13 cellular contexts compared by ENCODE assay signal in genomic region chr9:18493361-18494015, GRCh38. TPM values are rescaled to one million over a fixed set of nuclear protein-coding genes. Genes with fewer than 3 reads are reported as not detected.
DNase-seq lines count a peak whose midpoint lies in the region; ATAC-seq and TF ChIP-seq lines count a peak whose summit lies in the region.
"Had no signal": no experiment of that assay in that cellular context is flagged by ENCODE, and none has a peak within 500 bp of the region (broad histone marks: within the 10 kb centered on the region; RNA-seq: fewer than 3 reads in every experiment).

No MANE protein-coding gene starts in this region.

- H3K4me3 ChIP-seq in ACC112 (ENCODE audit: low read depth, low read length) (peak overlapping the region; percentile 17; the same call in 1 of the 2 replicates), foreskin fibroblast (ENCODE audit: low read depth in 1 of 2, low read length in 2 of 2) (no peak overlapping the region), tibial nerve (no peak overlapping the region)
- H3K4me3 ChIP-seq: coronary artery, pancreas had no signal

- peaks cover 9% of the 10 kb centered on the region; the same call in 1 of the 2 replicates for H3K36me3 ChIP-seq in ACC112 (ENCODE audit: insufficient read depth, low read length)
- no peaks in the 10 kb centered on the region for H3K36me3 ChIP-seq in tibial nerve
- H3K36me3 ChIP-seq: pancreas had no signal

- DNase-seq in HFFc6 (peak; percentile 55), WTC11 (ENCODE audit: low spot score) (no peak), foreskin fibroblast (peak; percentile 72 to 86), foreskin melanocyte (no peak), tibial nerve (ENCODE audit: low spot score in 2 of 2) (no peak), activated T-cell treated with anti-CD3 and anti-CD28 coated beads for 4 hours (no peak)
- DNase-seq in activated CD4-positive, alpha-beta T cell treated with anti-CD3 and anti-CD28 coated beads for 48 hours = no peak
- DNase-seq: activated CD4-positive, CD25-positive, alpha-beta regulatory T cell; activated CD8-positive, alpha-beta memory T cell treated with anti-CD3 and anti-CD28 coated beads, Interleukin-2, amount 50 U/mL, for 48 hours; activated naive CD8-positive, alpha-beta T cell treated with anti-CD3 and anti-CD28 coated beads for 36 hours; pancreas had no signal

- POLR2A ChIA-PET in WTC11 (lab: Charles Lee) = no interaction called here

- H3K9me3 Mint-ChIP-seq in HFFc6 (no peaks in the 10 kb centered on the region), WTC11 (no peaks in the 10 kb centered on the region)
- H3K9me3 Mint-ChIP-seq: activated naive CD8-positive, alpha-beta T cell treated with anti-CD3 and anti-CD28 coated beads for 36 hours had no signal

- peak overlapping the region; percentile 61 for H3K4me3 Mint-ChIP-seq in HFFc6
- H3K4me3 Mint-ChIP-seq in WTC11 = no peak overlapping the region
- H3K4me3 Mint-ChIP-seq: activated naive CD8-positive, alpha-beta T cell treated with anti-CD3 and anti-CD28 coated beads for 36 hours had no signal

- no peaks in the 10 kb centered on the region for H3K27me3 Mint-ChIP-seq in HFFc6 (ENCODE audit: insufficient read depth)
- H3K27me3 Mint-ChIP-seq in WTC11 (ENCODE audit: low read depth) = no peaks in the 10 kb centered on the region

- H3K27ac Mint-ChIP-seq in HFFc6 = no peak overlapping the region
- H3K27ac Mint-ChIP-seq in WTC11 = peak overlapping the region; percentile 11; the same call in 1 of the 2 replicates
- H3K27ac Mint-ChIP-seq: activated naive CD8-positive, alpha-beta T cell treated with anti-CD3 and anti-CD28 coated beads for 36 hours had no signal

- TF ChIP-seq POLR2A in tibial nerve (IDR thresholded peaks at IDR 0.05) = no peak

- H3K27ac ChIP-seq in ACC112 (ENCODE audit: low read depth, low read length) (peak overlapping the region; percentile 99), tibial nerve (no peak overlapping the region)
- H3K27ac ChIP-seq: pancreas had no signal

- H3K4me1 Mint-ChIP-seq in HFFc6 (ENCODE audit: low read depth) = peaks cover 8% of the 10 kb centered on the region
- H3K4me1 Mint-ChIP-seq in WTC11 = 0 out of 2 replicates have a peak, but pooled peaks cover 4% of the 10 kb centered on the region
- H3K4me1 Mint-ChIP-seq: activated naive CD8-positive, alpha-beta T cell treated with anti-CD3 and anti-CD28 coated beads for 36 hours had no signal

- peaks cover 62% of the 10 kb centered on the region for H3K79me2 ChIP-seq in ACC112 (ENCODE audit: control insufficient read depth, insufficient read depth, low read length, unreplicated experiment)

- H3K4me1 ChIP-seq in ACC112 (ENCODE audit: control insufficient read depth, insufficient read depth, low read length, unreplicated experiment) (peaks cover 86% of the 10 kb centered on the region), tibial nerve (peaks cover 0 to 34% (median 10%) of the 10 kb centered on the region in 4 donors)
- H3K4me1 ChIP-seq: pancreas had no signal

- TF ChIP-seq CTCF in HFFc6 (IDR thresholded peaks at IDR 0.05) (no peak), WTC11 (IDR thresholded peaks at IDR 0.05) (no peak), foreskin fibroblast (IDR thresholded peaks at IDR 0.05; ENCODE audit: low read depth, low read length) (no peak), tibial nerve (IDR thresholded peaks at IDR 0.05) (no peak)

- 95 to 96% methylated on average over 3 of the region's 3 CpGs for WGBS in tibial nerve, 2 donors

- H3K27me3 ChIP-seq in ACC112 (ENCODE audit: insufficient read depth, low read length) (no peaks in the 10 kb centered on the region), tibial nerve (no peaks in the 10 kb centered on the region)
- H3K27me3 ChIP-seq: pancreas had no signal

- CTCF ChIA-PET in WTC11 (lab: Charles Lee) = no interaction called here

- H3K36me3 Mint-ChIP-seq in HFFc6 (ENCODE audit: low read depth) (peaks cover 43% of the 10 kb centered on the region), WTC11 (no peaks in the 10 kb centered on the region)
- H3K36me3 Mint-ChIP-seq: activated naive CD8-positive, alpha-beta T cell treated with anti-CD3 and anti-CD28 coated beads for 36 hours had no signal

- no peak for TF ChIP-seq EP300 in tibial nerve (IDR thresholded peaks at IDR 0.05)

- no peak for ATAC-seq in WTC11

- no peak overlapping the region for H2AFZ ChIP-seq in ACC112 (ENCODE audit: low read length, unreplicated experiment)

- no peaks in the 10 kb centered on the region for H3K9me3 ChIP-seq in tibial nerve
- H3K9me3 ChIP-seq: pancreas had no signal

TF ChIP-seq in WTC11, 78 proteins besides CTCF, POLR2A, EP300 and RAD21:
- TF ChIP-seq SMAD4 (CRISPR knock-in tag; IDR thresholded peaks at IDR 0.05) = no peak
- no peak for TF ChIP-seq KAT7 (CRISPR knock-in tag; IDR thresholded peaks at IDR 0.05; ENCODE audit: borderline replicate concordance)
- TF ChIP-seq AFF4 (CRISPR knock-in tag; IDR thresholded peaks at IDR 0.05; ENCODE audit: borderline replicate concordance) = no peak
TF ChIP-seq in WTC11: peak in this region for 0.

RNA-seq across cellular contexts. Expression of gene ADAMTSL1, which starts 19.5 kb away (rescaled TPM):
- total RNA-seq in HFFc6 (2021; fragmentation: NEBNext Ultra II Directional; extraction: Animal tissue kit (Norgen Biotek cat#: 25700)) = 10 to 100 TPM; 37.3 to 98.1 (median 90.8) TPM
- total RNA-seq in WTC11 (2021) = 0.94 to 1.3 TPM (median 1.2 TPM) in 3 replicates
- 10 to 100 TPM; 11.9 to 27.1 (median 21.3) TPM for total RNA-seq in tibial nerve
- total RNA-seq: activated naive CD8-positive, alpha-beta T cell treated with anti-CD3 and anti-CD28 coated beads for 36 hours had no signal

Comparison
In these comparisons a context has a peak if more than half of its experiments do, and no peak if none do; other contexts are left out.
1. DNase-seq: peak in HFFc6 (single experiment) and foreskin fibroblast (2 of 2); none in WTC11 (single experiment), foreskin melanocyte (single experiment), tibial nerve (0 of 2), activated CD4-positive, alpha-beta T cell treated with anti-CD3 and anti-CD28 coated beads for 48 hours (single experiment) and activated T-cell treated with anti-CD3 and anti-CD28 coated beads for 4 hours (single experiment).